ENCODE assay signal across 34 cellular contexts in the genomic region with DNA sequence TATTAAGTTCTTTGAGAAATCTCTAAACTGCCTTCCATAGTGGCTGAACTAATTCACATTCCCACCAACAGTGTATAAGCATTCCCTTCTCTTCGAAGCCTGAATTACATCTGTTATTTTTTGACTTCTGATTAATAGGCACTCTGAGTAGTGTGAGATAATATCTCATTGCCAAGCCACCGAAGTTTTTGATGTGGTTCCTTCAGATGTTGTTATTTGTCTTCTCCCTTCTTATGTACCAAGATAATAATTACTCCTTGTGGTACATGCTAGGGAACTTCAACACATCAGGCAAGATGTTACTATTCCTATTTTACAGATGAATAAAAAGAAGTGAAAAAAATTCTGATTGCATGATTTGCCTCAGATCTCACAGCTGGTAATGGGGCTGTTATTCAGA.
"Had no signal": no experiment of that assay in that cellular context is flagged by ENCODE, and none has a peak within 500 bp of the region (broad histone marks: within the 10 kb centered on the region; RNA-seq: fewer than 3 reads in every experiment).

No MANE protein-coding gene starts in this region.

- H3K27me3 ChIP-seq: MG63 had no signal

- H3K36me3 ChIP-seq: MG63 had no signal

- H3K4me3 ChIP-seq: MG63 had no signal

- DNase-seq: Karpas-422, Kasumi-1, MG63, MM.1S, MV-4-11, NCI-H1048, NCI-H1092, NCI-H1092 treated with DMSO at 0.1 percent for 48 hours, NCI-H1105, NCI-H1105 treated with DMSO at 0.1 percent for 48 hours, NCI-H1417, NCI-H1417 treated with DMSO at 0.1 percent for 48 hours, NCI-H1436, NCI-H1436 treated with DMSO at 0.1 percent for 48 hours, NCI-H146, NCI-H1694, NCI-H1694 treated with DMSO at 0.1 percent for 48 hours, NCI-H187, NCI-H187 treated with DMSO at 0.1 percent for 48 hours, NCI-H1930, NCI-H2029, NCI-H2029 treated with DMSO at 0.1 percent for 48 hours, NCI-H2081, NCI-H2081 treated with DMSO at 0.1 percent for 48 hours, NCI-H2107, NCI-H2171, NCI-H2171 treated with DMSO at 0.1 percent for 48 hours, NCI-H2227 treated with DMSO at 0.1 percent for 48 hours, NCI-H226, NCI-H345, NCI-H446, NCI-H446 treated with DMSO at 0.1 percent for 48 hours, NCI-H510A, NCI-H510A treated with DMSO at 0.1 percent for 48 hours had no signal
